ENCODE assay signal across 10 cellular contexts in the genomic region with DNA sequence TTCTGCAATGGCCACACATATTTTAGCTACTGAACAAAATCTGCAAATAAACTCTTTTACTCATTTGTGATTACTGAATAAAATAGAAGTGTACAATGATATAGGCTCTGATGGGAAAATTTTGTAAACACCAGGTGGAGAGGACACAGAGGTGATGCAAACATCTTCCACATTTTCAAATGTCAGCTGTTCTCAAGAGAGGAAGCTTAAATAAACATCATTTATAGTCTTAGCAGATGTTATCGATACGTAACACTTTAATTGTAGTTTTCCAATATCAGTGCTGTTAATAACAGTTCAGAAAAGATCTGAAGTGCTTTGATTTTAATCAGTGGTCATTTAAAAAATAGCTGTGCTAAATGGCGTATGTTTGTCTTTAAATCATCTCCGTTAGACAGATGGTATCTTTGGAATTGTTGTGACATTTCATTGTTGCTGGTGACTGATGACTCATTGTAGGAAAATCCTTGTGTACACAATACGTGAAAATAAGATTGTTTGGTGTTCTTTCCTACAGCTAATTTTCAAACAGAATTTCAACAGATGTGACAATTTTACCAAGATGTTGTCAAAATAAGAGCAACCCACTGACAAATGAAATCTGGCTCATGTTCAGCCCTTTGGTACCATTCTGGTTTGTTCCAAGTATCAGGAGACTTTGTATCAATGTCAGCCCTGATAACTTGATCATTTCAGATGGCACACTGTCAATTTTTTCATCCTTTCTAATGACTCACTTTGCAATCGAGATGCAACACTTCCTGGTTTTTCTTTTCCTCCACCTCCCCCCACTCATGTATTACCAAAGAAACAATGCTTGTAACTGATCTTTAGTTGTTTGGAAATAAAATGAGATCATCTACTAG.
DNase-seq lines count a peak whose midpoint lies in the region; ATAC-seq lines count a peak whose summit lies in the region.
"Had no signal": no experiment of that assay in that cellular context is flagged by ENCODE, and none has a peak within 500 bp of the region (broad histone marks: within the 10 kb centered on the region; RNA-seq: fewer than 3 reads in every experiment).

No MANE protein-coding gene starts in this region.

- no peaks in the 10 kb centered on the region for H3K36me3 ChIP-seq in mesodermal cell (ENCODE audit: control insufficient read depth, insufficient read depth, low read length)

- no peak overlapping the region for H3K4me3 ChIP-seq in mesodermal cell (ENCODE audit: extremely low read depth, insufficient read depth, low read length, poor library complexity, severe bottlenecking)

- H3K9me3 ChIP-seq in mesodermal cell (ENCODE audit: control insufficient read depth, low read length), result no peaks in the 10 kb centered on the region

- ATAC-seq in GM21515 (IDR thresholded peaks at IDR 0.05; ENCODE audit: unreplicated experiment) (no peak), GM21390 (IDR thresholded peaks at IDR 0.05; ENCODE audit: unreplicated experiment) (no peak)

- DNase-seq in EL, result peak; percentile 62
- peak; percentile 55 for DNase-seq in NCI-H1694 (lab: John Stamatoyannopoulos, UW)
- DNase-seq in astrocyte of the hippocampus (ENCODE audit: low read depth, low spot score), result peak; percentile 28
- DNase-seq in NOMO-1 treated with DMSO at 0.1 percent for 48 hours (lab: John Stamatoyannopoulos, UW; ENCODE audit: unreplicated experiment), result no peak
- DNase-seq in GM19238 (ENCODE audit: insufficient read length, low spot score), result no peak
- DNase-seq: activated CD8-positive, alpha-beta memory T cell treated with anti-CD3 and anti-CD28 coated beads, Interleukin-2, amount 50 U/mL, for 4 hours; GDM1 had no signal

- WGBS in mesodermal cell (ENCODE audit: insufficient coverage in 2 of 2), 2 experiments, result 64 to 72% methylated on average over 2 of the region's 6 CpGs

- peak overlapping the region; percentile 79 for H3K27ac ChIP-seq in mesodermal cell (ENCODE audit: low read depth, low read length, severe bottlenecking)

- peaks cover 5% of the 10 kb centered on the region for H3K4me1 ChIP-seq in mesodermal cell (ENCODE audit: control insufficient read depth, insufficient read depth, low read length, poor library complexity, severe bottlenecking)

Comparison
In these comparisons a context has a peak if more than half of its experiments do, and no peak if none do; other contexts are left out.
1. DNase-seq: peak in EL (single experiment), NCI-H1694 (single experiment) and astrocyte of the hippocampus (single experiment); none in NOMO-1 treated with DMSO at 0.1 percent for 48 hours (single experiment) and GM19238 (single experiment).